9 cellular contexts compared by ENCODE assay signal in genomic region chr4:5888222-5888701, GRCh38.
DNase-seq lines count a peak whose midpoint lies in the region; ATAC-seq, FAIRE-seq and TF ChIP-seq lines count a peak whose summit lies in the region.
"Had no signal": no experiment of that assay in that cellular context is flagged by ENCODE, and none has a peak within 500 bp of the region (broad histone marks: within the 10 kb centered on the region; RNA-seq: fewer than 3 reads in every experiment).

No MANE protein-coding gene starts in this region.

- H3K36me3 ChIP-seq in adipocyte (ENCODE audit: control insufficient read depth, insufficient read depth, low read length, severe bottlenecking): no peaks in the 10 kb centered on the region

- no peak overlapping the region for H3K4me3 ChIP-seq in adipocyte (ENCODE audit: low read length)
- no peak overlapping the region for H3K4me3 ChIP-seq in foreskin fibroblast (ENCODE audit: low read depth in 1 of 2, low read length in 2 of 2)

- DNase-seq in NCI-H187 (lab: John Stamatoyannopoulos, UW) (peak; percentile 54 to 67), NCI-H187 treated with DMSO at 0.1 percent for 48 hours (lab: John Stamatoyannopoulos, UW) (no peak), adipocyte (ENCODE audit: low read depth) (peak; percentile 4), medulla oblongata (ENCODE audit: extremely low spot score) (peak; percentile 35), urothelium cell line (ENCODE audit: low spot score) (peak; percentile 73), foreskin fibroblast (no peak), globus pallidus (ENCODE audit: low spot score) (no peak)
- DNase-seq: activated CD4-positive, alpha-beta T cell treated with anti-CD3 and anti-CD28 coated beads for 4 hours had no signal

- H3K27me3 ChIP-seq in adipocyte (replicated peaks; ENCODE audit: control insufficient read depth, insufficient read depth, low read length): peaks cover 61% of the 10 kb centered on the region

- no peaks in the 10 kb centered on the region for H3K4me1 ChIP-seq in adipocyte (ENCODE audit: control insufficient read depth, insufficient read depth, low read length)

- no peak for FAIRE-seq in urothelium cell line (lab: Jason Lieb, UNC)

- no peaks in the 10 kb centered on the region for H3K9me3 ChIP-seq in adipocyte (ENCODE audit: control insufficient read depth, low read length)

- no peak overlapping the region for H3K9ac ChIP-seq in adipocyte (ENCODE audit: low read length)

- no peak for TF ChIP-seq CTCF in foreskin fibroblast (IDR thresholded peaks at IDR 0.05; ENCODE audit: low read depth, low read length)

- no peak for ATAC-seq in HG02884 (IDR thresholded peaks at IDR 0.05; ENCODE audit: unreplicated experiment)

Comparison
In these comparisons a context has a peak if more than half of its experiments do, and no peak if none do; other contexts are left out.
1. DNase-seq: peak in NCI-H187 (2 of 2), adipocyte (single experiment), medulla oblongata (single experiment) and urothelium cell line (single experiment); none in NCI-H187 treated with DMSO at 0.1 percent for 48 hours (single experiment), foreskin fibroblast (0 of 2) and globus pallidus (single experiment).